Comparison of ENCODE assay signal across 8 cellular contexts in the genomic region with DNA sequence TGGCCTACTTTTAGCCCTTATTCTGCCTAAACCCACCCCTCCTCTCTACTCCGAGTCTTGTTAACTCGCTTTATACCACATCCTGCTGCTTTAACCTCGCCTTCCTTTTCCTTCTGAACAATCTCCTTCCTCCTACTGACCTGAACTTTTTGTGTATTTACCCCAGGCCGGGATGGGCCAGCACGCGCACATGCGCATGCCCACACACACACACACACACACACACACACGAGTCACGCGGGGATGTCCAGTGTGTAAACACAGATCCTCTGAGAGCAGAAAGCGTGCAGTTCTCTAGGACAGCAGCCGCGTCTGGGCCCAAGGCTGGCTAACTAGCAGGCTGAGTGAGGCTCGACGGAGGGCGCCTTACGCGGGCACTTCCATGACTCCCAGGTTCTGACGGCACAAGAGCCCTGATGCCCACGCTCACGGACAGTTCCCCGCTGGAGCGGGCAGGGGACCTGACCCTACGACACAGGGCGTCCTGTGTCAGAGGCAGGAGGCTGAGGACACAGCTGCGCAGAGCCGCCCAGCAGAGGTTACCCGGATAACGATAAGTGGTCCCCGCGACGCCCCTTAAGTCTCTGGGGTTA. TPM values are rescaled to one million over a fixed set of nuclear protein-coding genes. Genes with fewer than 3 reads are reported as not detected.
A peak's percentile ranks its signal among the peaks of the same experiment; 100 is the strongest.
DNase-seq lines count a peak whose midpoint lies in the region; ATAC-seq and TF ChIP-seq lines count a peak whose summit lies in the region.

No MANE protein-coding gene starts in this region.

- peaks cover 24% of the 10 kb centered on the region for H3K36me3 Mint-ChIP-seq in activated B cell treated with CpG ODN at 0.5 μM for 24 hours (ENCODE audit: low read depth)
- peaks cover 49% of the 10 kb centered on the region for H3K36me3 Mint-ChIP-seq in stimulated activated effector memory CD8-positive, alpha-beta T cell treated with anti-CD3 and anti-CD28 coated beads, Interleukin-12 subunit alpha, Interleukin-12 subunit beta, amount 100 ng/mL, for 72 hours

- no peaks in the 10 kb centered on the region for H3K27me3 Mint-ChIP-seq in activated B cell treated with CpG ODN at 0.5 μM for 24 hours

- CTCF ChIA-PET in activated B cell treated with CpG ODN at 0.5 μM for 24 hours (lab: Charles Lee): interaction anchor here (0.8 to 2.8 kb wide), 6 partner anchors 10 to 180 kb away, joined by 3 to 9 read pairs (median 5); no protein-coding TSS in a partner anchor

- peak overlapping the region; percentile 57 for H3K4me3 ChIP-seq in GM12865 (ENCODE audit: low read depth, low read length)

- ATAC-seq in HG02759 (IDR thresholded peaks at IDR 0.05; ENCODE audit: unreplicated experiment) (peak; percentile 16), activated B cell treated with CpG ODN at 0.5 μM for 24 hours (ENCODE audit: low read depth) (peak; percentile 6), left cardiac atrium (peak; percentile 27 to 44)
- ATAC-seq in stimulated activated effector memory CD8-positive, alpha-beta T cell treated with anti-CD3 and anti-CD28 coated beads, Interleukin-12 subunit alpha, Interleukin-12 subunit beta, amount 100 ng/mL, for 72 hours: peak; percentile 67

- intact Hi-C loops in activated B cell treated with CpG ODN at 0.5 μM for 24 hours (cut with micrococcal nuclease): loop anchor here (1.0 kb wide), 6 partner anchors 11 to 582 kb away; a partner anchor contains a TSS
- intact Hi-C loops in left cardiac atrium (cut with DNase I): no loop called here

- POLR2A ChIA-PET in activated B cell treated with CpG ODN at 0.5 μM for 24 hours (lab: Charles Lee): interaction anchor here (0.6 to 4.5 kb wide), 21 partner anchors 8 to 1279 kb away, joined by 3 to 83 read pairs (median 6); a partner anchor contains a TSS

- DNase-seq in GM12865 (ENCODE audit: low read depth) (peak; percentile 69), activated B cell treated with CpG ODN at 0.5 μM for 24 hours (peak; percentile 44), left cardiac atrium (no peak), HUDEP-2 (lab: John Stamatoyannopoulos, UW; ENCODE audit: unreplicated experiment in 76 of 76) (no peak), ureter (ENCODE audit: low spot score) (no peak), RPMI8226 (no peak)
- DNase-seq in stimulated activated effector memory CD8-positive, alpha-beta T cell treated with anti-CD3 and anti-CD28 coated beads, Interleukin-12 subunit alpha, Interleukin-12 subunit beta, amount 100 ng/mL, for 72 hours (ENCODE audit: low spot score in 2 of 2): peak in 1 of 2 donors; percentile 79

- H3K27ac Mint-ChIP-seq in activated B cell treated with CpG ODN at 0.5 μM for 24 hours: peak overlapping the region; percentile 78
- peak overlapping the region; percentile 89 for H3K27ac Mint-ChIP-seq in stimulated activated effector memory CD8-positive, alpha-beta T cell treated with anti-CD3 and anti-CD28 coated beads, Interleukin-12 subunit alpha, Interleukin-12 subunit beta, amount 100 ng/mL, for 72 hours

- H3K4me3 Mint-ChIP-seq in activated B cell treated with CpG ODN at 0.5 μM for 24 hours: peak overlapping the region; percentile 88
- peak overlapping the region; percentile 84 for H3K4me3 Mint-ChIP-seq in stimulated activated effector memory CD8-positive, alpha-beta T cell treated with anti-CD3 and anti-CD28 coated beads, Interleukin-12 subunit alpha, Interleukin-12 subunit beta, amount 100 ng/mL, for 72 hours

- H3K9me3 Mint-ChIP-seq in activated B cell treated with CpG ODN at 0.5 μM for 24 hours: peaks cover 10% of the 10 kb centered on the region
- peaks cover 9% of the 10 kb centered on the region for H3K9me3 Mint-ChIP-seq in stimulated activated effector memory CD8-positive, alpha-beta T cell treated with anti-CD3 and anti-CD28 coated beads, Interleukin-12 subunit alpha, Interleukin-12 subunit beta, amount 100 ng/mL, for 72 hours

- peaks cover 65% of the 10 kb centered on the region for H3K4me1 Mint-ChIP-seq in activated B cell treated with CpG ODN at 0.5 μM for 24 hours
- H3K4me1 Mint-ChIP-seq in stimulated activated effector memory CD8-positive, alpha-beta T cell treated with anti-CD3 and anti-CD28 coated beads, Interleukin-12 subunit alpha, Interleukin-12 subunit beta, amount 100 ng/mL, for 72 hours: peaks cover 72% of the 10 kb centered on the region

- TF ChIP-seq CTCF in GM12865 (IDR thresholded peaks at IDR 0.05; ENCODE audit: insufficient read depth, low read depth, low read length, missing control alignments) (no peak), activated B cell treated with CpG ODN at 0.5 μM for 24 hours (IDR thresholded peaks at IDR 0.05) (no peak)

RNA-seq across cellular contexts. Expression of a gene that starts 0.6 kb away (rescaled TPM):
- total RNA-seq in activated B cell treated with CpG ODN at 0.5 μM for 24 hours: 31.0 and 34.2 TPM in 2 replicates
- total RNA-seq in left cardiac atrium: 1 to 10 TPM; 6.3 TPM
- total RNA-seq in ureter: 8.4 TPM

RNA-seq across cellular contexts. Expression of a gene that starts 56.4 kb away (rescaled TPM):
- total RNA-seq in activated B cell treated with CpG ODN at 0.5 μM for 24 hours (1.0 and 1.1 TPM in 2 replicates), left cardiac atrium (100 to 1,000 TPM in 1 of 2 donors, 10 to 100 TPM in 1; 99.9 to 167 TPM), ureter (14.4 TPM)

Comparison
In these comparisons a context has a peak if more than half of its experiments do, and no peak if none do; other contexts are left out.
1. DNase-seq: peak in GM12865 (single experiment) and activated B cell treated with CpG ODN at 0.5 μM for 24 hours (single experiment); none in left cardiac atrium (single experiment), HUDEP-2 (0 of 76), ureter (single experiment) and RPMI8226 (single experiment).
2. ATAC-seq: peak in every context shown above with its lines; median percentile 67 in stimulated activated effector memory CD8-positive, alpha-beta T cell treated with anti-CD3 and anti-CD28 coated beads, Interleukin-12 subunit alpha, Interleukin-12 subunit beta, amount 100 ng/mL, for 72 hours; 36 in left cardiac atrium; 16 in HG02759; 6 in activated B cell treated with CpG ODN at 0.5 μM for 24 hours.